1 cellular context compared by ENCODE assay signal in the genomic region with DNA sequence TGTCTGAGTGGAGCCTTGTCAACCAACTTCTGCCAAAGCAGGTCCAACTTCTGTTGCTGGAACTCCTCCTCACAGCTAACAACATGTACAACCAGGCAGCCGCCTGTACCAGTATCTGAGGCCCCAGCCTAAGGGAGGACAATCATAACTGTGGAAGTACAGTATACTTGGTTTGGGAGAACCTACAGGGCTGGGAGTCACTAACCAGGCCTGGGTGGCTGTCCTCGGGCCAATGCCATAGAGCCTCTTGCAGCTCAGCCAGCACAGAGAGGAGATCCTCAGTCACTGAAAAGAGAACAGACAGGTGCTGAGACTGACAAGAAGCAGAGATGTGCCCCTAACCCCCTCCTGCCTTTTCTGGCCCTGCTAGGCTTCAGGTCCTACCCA.
TF ChIP-seq lines count a peak whose summit lies in the region.

No MANE protein-coding gene starts in this region.

TF ChIP-seq in SK-N-SH treated with all-trans-retinoic acid at 6 μM for 48 hours, 23 proteins besides CTCF, POLR2A, EP300 and RAD21 (continued from another document):
- TF ChIP-seq, protein P1, sequence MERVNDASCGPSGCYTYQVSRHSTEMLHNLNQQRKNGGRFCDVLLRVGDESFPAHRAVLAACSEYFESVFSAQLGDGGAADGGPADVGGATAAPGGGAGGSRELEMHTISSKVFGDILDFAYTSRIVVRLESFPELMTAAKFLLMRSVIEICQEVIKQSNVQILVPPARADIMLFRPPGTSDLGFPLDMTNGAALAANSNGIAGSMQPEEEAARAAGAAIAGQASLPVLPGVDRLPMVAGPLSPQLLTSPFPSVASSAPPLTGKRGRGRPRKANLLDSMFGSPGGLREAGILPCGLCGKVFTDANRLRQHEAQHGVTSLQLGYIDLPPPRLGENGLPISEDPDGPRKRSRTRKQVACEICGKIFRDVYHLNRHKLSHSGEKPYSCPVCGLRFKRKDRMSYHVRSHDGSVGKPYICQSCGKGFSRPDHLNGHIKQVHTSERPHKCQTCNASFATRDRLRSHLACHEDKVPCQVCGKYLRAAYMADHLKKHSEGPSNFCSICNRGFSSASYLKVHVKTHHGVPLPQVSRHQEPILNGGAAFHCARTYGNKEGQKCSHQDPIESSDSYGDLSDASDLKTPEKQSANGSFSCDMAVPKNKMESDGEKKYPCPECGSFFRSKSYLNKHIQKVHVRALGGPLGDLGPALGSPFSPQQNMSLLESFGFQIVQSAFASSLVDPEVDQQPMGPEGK (CRISPR knock-in tag; IDR thresholded peaks at IDR 0.05; ENCODE audit: borderline replicate concordance), result no peak
- no peak for TF ChIP-seq ARNTL (CRISPR knock-in tag; IDR thresholded peaks at IDR 0.05; ENCODE audit: borderline replicate concordance, low read depth)
- no peak for TF ChIP-seq GLIS3 (CRISPR knock-in tag; IDR thresholded peaks at IDR 0.05)
- TF ChIP-seq, protein P2, sequence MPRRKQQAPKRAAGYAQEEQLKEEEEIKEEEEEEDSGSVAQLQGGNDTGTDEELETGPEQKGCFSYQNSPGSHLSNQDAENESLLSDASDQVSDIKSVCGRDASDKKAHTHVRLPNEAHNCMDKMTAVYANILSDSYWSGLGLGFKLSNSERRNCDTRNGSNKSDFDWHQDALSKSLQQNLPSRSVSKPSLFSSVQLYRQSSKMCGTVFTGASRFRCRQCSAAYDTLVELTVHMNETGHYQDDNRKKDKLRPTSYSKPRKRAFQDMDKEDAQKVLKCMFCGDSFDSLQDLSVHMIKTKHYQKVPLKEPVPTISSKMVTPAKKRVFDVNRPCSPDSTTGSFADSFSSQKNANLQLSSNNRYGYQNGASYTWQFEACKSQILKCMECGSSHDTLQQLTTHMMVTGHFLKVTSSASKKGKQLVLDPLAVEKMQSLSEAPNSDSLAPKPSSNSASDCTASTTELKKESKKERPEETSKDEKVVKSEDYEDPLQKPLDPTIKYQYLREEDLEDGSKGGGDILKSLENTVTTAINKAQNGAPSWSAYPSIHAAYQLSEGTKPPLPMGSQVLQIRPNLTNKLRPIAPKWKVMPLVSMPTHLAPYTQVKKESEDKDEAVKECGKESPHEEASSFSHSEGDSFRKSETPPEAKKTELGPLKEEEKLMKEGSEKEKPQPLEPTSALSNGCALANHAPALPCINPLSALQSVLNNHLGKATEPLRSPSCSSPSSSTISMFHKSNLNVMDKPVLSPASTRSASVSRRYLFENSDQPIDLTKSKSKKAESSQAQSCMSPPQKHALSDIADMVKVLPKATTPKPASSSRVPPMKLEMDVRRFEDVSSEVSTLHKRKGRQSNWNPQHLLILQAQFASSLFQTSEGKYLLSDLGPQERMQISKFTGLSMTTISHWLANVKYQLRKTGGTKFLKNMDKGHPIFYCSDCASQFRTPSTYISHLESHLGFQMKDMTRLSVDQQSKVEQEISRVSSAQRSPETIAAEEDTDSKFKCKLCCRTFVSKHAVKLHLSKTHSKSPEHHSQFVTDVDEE (CRISPR knock-in tag; IDR thresholded peaks at IDR 0.05), result no peak
- no peak for TF ChIP-seq ZFP30 (CRISPR knock-in tag; IDR thresholded peaks at IDR 0.05)
